In genomic region chr15:22951381-22952280, GRCh38 we compare ENCODE assay signal across 20 cellular contexts. TPM values are rescaled to one million over a fixed set of nuclear protein-coding genes. Genes with fewer than 3 reads are reported as not detected.
DNase-seq lines count a peak whose midpoint lies in the region; ATAC-seq, FAIRE-seq and TF ChIP-seq lines count a peak whose summit lies in the region.
"Had no signal": no experiment of that assay in that cellular context is flagged by ENCODE, and none has a peak within 500 bp of the region (broad histone marks: within the 10 kb centered on the region; RNA-seq: fewer than 3 reads in every experiment).

No MANE protein-coding gene starts in this region.

- ATAC-seq in GM18870 (IDR thresholded peaks at IDR 0.05; ENCODE audit: unreplicated experiment) (no peak), HG03108 (IDR thresholded peaks at IDR 0.05; ENCODE audit: unreplicated experiment) (no peak)
- ATAC-seq: activated CD4-positive, alpha-beta T cell treated with anti-CD3 and anti-CD28 coated beads for 36 hours; right cardiac atrium; upper lobe of right lung had no signal

- peak overlapping the region in 3 of 5 experiments; percentile 69 to 85 (median 79) for H3K27ac Mint-ChIP-seq in brain
- H3K27ac Mint-ChIP-seq: activated CD4-positive, alpha-beta T cell treated with anti-CD3 and anti-CD28 coated beads for 36 hours; activated naive CD8-positive, alpha-beta T cell treated with anti-CD3 and anti-CD28 coated beads for 36 hours; activated T-cell treated with anti-CD3 and anti-CD28 coated beads, Interleukin-2, amount 50 U/mL, for 24 hours; H9 had no signal

- TF ChIP-seq CTCF in brain (conservative IDR thresholded peaks at IDR 0.05) (no peak), sigmoid colon (IDR thresholded peaks at IDR 0.05) (no peak)

- TF ChIP-seq POLR2A in sigmoid colon (IDR thresholded peaks at IDR 0.05) (no peak), H54 (IDR thresholded peaks at IDR 0.05; ENCODE audit: low read depth, low read length) (no peak)

- H3K27me3 ChIP-seq in layer of hippocampus (ENCODE audit: control insufficient read depth, insufficient read depth, low read length), result no peaks in the 10 kb centered on the region
- H3K27me3 ChIP-seq in sigmoid colon, result no peaks in the 10 kb centered on the region
- H3K27me3 ChIP-seq: SJSA1, upper lobe of right lung had no signal

- peaks cover 69% of the 10 kb centered on the region for H3K4me1 Mint-ChIP-seq in brain

- H3K36me3 ChIP-seq in sigmoid colon, result peaks cover 0 to 2% (median 0%) of the 10 kb centered on the region in 4 donors
- H3K36me3 ChIP-seq: SJSA1 had no signal

- H3K4me3 ChIP-seq in sigmoid colon, result no peak overlapping the region
- H3K4me3 ChIP-seq: SJSA1, upper lobe of right lung had no signal

- peaks cover 0 to 90% (median 85%) of the 10 kb centered on the region in 4 donors for H3K4me1 ChIP-seq in sigmoid colon
- H3K4me1 ChIP-seq: SJSA1 had no signal

- intact Hi-C loops in sigmoid colon (cut with DNase I), result loop anchor here (2.0 kb wide), 1 partner anchor 29 kb away; the partner anchor contains the start of gene CYFIP1

- H3K27me3 Mint-ChIP-seq in brain, result no peaks in the 10 kb centered on the region
- H3K27me3 Mint-ChIP-seq: activated naive CD8-positive, alpha-beta T cell treated with anti-CD3 and anti-CD28 coated beads for 36 hours had no signal

- no peak for FAIRE-seq in H54 (lab: Jason Lieb, UNC)
- FAIRE-seq: keratinocyte had no signal

- WGBS in sigmoid colon, 2 donors, result 89 to 94% methylated on average over 39 of the region's 39 CpGs

- H3K9me3 ChIP-seq in sigmoid colon, result no peaks in the 10 kb centered on the region
- H3K9me3 ChIP-seq: SJSA1, upper lobe of right lung had no signal

- H3K9me3 Mint-ChIP-seq in brain, result no peaks in the 10 kb centered on the region
- H3K9me3 Mint-ChIP-seq: activated naive CD8-positive, alpha-beta T cell treated with anti-CD3 and anti-CD28 coated beads for 36 hours; activated T-cell treated with anti-CD3 and anti-CD28 coated beads, Interleukin-2, amount 50 U/mL, for 24 hours; central memory CD8-positive, alpha-beta T cell had no signal

- H3K36me3 Mint-ChIP-seq in brain, result peaks cover 6% of the 10 kb centered on the region
- H3K36me3 Mint-ChIP-seq: activated naive CD8-positive, alpha-beta T cell treated with anti-CD3 and anti-CD28 coated beads for 36 hours had no signal

- peak overlapping the region; percentile 46 for H3K27ac ChIP-seq in layer of hippocampus (ENCODE audit: low read depth, low read length)
- H3K27ac ChIP-seq in sigmoid colon, result peak overlapping the region; percentile 9 to 77 (median 62)
- H3K27ac ChIP-seq: SJSA1 had no signal

- H3K4me3 Mint-ChIP-seq in brain, result no peak overlapping the region
- H3K4me3 Mint-ChIP-seq: activated CD4-positive, alpha-beta T cell treated with anti-CD3 and anti-CD28 coated beads for 36 hours; activated naive CD8-positive, alpha-beta T cell treated with anti-CD3 and anti-CD28 coated beads for 36 hours; activated T-cell treated with anti-CD3 and anti-CD28 coated beads, Interleukin-2, amount 50 U/mL, for 24 hours; central memory CD8-positive, alpha-beta T cell had no signal

- peak; percentile 46 for DNase-seq in AG08396 (ENCODE audit: low spot score)
- DNase-seq in sigmoid colon, result peak; percentile 75
- DNase-seq in H54 (ENCODE audit: insufficient read length, low spot score), result no peak
- DNase-seq in islet precursor cell, result no peak
- DNase-seq: activated CD4-positive, alpha-beta T cell treated with anti-CD3 and anti-CD28 coated beads for 36 hours; activated naive CD8-positive, alpha-beta T cell treated with anti-CD3 and anti-CD28 coated beads for 36 hours; activated T-cell treated with anti-CD3 and anti-CD28 coated beads, Interleukin-2, amount 50 U/mL, for 24 hours; H9; MM.1S; NCI-H187 treated with DMSO at 0.1 percent for 48 hours; stimulated activated CD4-positive, alpha-beta T cell treated with anti-CD3 and anti-CD28 coated beads, Interleukin-2, amount 100 ng/mL, for 48 hours; upper lobe of right lung had no signal

- no peak for TF ChIP-seq EP300 in sigmoid colon (IDR thresholded peaks at IDR 0.05)

RNA-seq across cellular contexts. Expression of gene CYFIP1, which starts 28.5 kb away (rescaled TPM):
- polyA plus RNA-seq in brain (ENCODE audit: insufficient read depth, low read depth, low replicate concordance) (41.4 TPM), sigmoid colon (10 to 100 TPM; 45.0 to 66.4 (median 56.6) TPM)
- total RNA-seq in sigmoid colon, result 10 to 100 TPM; 69.8 to 99.6 (median 77.2) TPM

Comparison
In these comparisons a context has a peak if more than half of its experiments do, and no peak if none do; other contexts are left out.
1. DNase-seq: peak in AG08396 (single experiment) and sigmoid colon (single experiment); none in H54 (single experiment) and islet precursor cell (single experiment).